Comparison of ENCODE assay signal across 13 cellular contexts in the genomic region with DNA sequence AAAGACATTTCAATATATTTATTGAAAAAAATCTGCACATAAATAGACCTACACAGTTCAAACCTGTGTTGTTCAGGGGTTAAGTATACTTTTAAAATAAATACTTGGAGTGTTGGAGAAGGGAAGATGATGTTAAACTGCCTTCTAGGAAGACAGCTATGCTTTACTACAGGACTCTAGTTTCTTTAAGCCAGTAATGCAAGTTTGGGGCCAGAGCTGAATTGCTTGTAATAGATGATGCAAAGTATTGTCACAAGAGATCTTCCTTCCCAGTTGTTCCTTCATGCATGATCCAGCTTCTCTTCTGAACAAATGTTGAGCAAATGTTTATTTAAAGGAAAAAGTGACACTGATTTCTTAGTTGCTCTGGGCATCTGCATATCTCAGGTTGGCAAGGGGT.
"Had no signal": no experiment of that assay in that cellular context is flagged by ENCODE, and none has a peak within 500 bp of the region (broad histone marks: within the 10 kb centered on the region; RNA-seq: fewer than 3 reads in every experiment).

No MANE protein-coding gene starts in this region.

- ATAC-seq: effector memory CD8-positive, alpha-beta T cell; esophagus mucosa; foreskin keratinocyte; gastrocnemius medialis; gastroesophageal sphincter; heart left ventricle; heart right ventricle had no signal

- H3K4me3 ChIP-seq: colonic mucosa, coronary artery, dorsolateral prefrontal cortex, esophagus muscularis mucosa, esophagus squamous epithelium, gastrocnemius medialis, gastroesophageal sphincter, heart left ventricle, heart right ventricle had no signal

- H3K4me1 ChIP-seq: colonic mucosa, esophagus muscularis mucosa, esophagus squamous epithelium, foreskin keratinocyte, gastrocnemius medialis, gastroesophageal sphincter, heart left ventricle, heart right ventricle had no signal

- H3K27ac ChIP-seq: colonic mucosa, coronary artery, dorsolateral prefrontal cortex, epithelial cell of prostate, esophagus muscularis mucosa, esophagus squamous epithelium, foreskin keratinocyte, gastrocnemius medialis, gastroesophageal sphincter, heart left ventricle, heart right ventricle had no signal

- H3K36me3 ChIP-seq: colonic mucosa, esophagus muscularis mucosa, esophagus squamous epithelium, gastrocnemius medialis, gastroesophageal sphincter, heart left ventricle, heart right ventricle had no signal

- H3K9me3 ChIP-seq: colonic mucosa, esophagus squamous epithelium, gastrocnemius medialis had no signal
